In the genomic region with DNA sequence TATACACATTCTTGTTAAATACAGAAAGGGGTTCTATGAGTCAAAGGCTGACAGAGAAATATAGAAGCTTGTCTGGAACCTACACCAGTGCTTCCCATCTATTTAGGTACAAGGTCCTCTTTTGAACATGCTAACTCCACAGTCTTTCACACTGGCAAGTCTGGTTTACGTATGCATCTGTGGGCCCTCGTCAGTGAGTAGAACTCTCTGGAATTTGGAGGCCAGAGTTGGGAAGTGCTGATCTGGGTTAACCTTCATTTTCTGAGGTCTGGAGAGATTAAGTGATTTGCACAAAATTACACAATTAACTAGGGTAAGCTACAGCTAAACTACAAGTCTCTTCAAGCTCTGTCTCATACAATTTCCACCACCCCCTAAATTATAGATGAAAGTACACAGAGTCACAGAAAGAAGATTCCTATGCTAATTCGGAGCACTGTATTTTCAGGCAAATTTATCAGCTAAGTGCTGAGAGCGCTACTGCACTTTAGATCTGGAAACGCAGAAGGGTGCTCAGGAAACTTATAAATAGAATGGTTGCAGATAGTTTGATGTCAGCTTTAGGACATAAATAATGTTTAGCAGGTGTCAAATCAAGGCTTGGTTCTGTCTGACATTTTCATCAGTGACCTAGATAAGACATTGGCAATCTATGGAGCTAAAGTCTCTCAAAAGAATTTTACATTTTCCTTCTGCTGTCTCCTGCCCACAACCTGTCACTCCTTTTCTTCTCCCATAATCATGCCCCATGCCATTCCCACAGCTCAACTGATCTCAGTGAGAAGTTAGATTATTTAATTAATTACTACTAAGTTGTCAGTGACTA, we compare ENCODE assay signal across 1 cellular context.
TF ChIP-seq lines count a peak whose summit lies in the region.

No MANE protein-coding gene starts in this region.

TF ChIP-seq in IMR-90, 13 proteins besides CTCF, POLR2A, EP300 and RAD21 (continued from another document):
- TF ChIP-seq, protein P1, sequence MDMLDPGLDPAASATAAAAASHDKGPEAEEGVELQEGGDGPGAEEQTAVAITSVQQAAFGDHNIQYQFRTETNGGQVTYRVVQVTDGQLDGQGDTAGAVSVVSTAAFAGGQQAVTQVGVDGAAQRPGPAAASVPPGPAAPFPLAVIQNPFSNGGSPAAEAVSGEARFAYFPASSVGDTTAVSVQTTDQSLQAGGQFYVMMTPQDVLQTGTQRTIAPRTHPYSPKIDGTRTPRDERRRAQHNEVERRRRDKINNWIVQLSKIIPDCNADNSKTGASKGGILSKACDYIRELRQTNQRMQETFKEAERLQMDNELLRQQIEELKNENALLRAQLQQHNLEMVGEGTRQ (IDR thresholded peaks at IDR 0.05; ENCODE audit: low read depth, low read length), result no peak
- TF ChIP-seq RCOR1 (IDR thresholded peaks at IDR 0.05; ENCODE audit: insufficient replicate concordance, low read length) (no peak), SMC3 (IDR thresholded peaks at IDR 0.05; ENCODE audit: low read depth, low read length) (no peak), BHLHE40 (IDR thresholded peaks at IDR 0.05; ENCODE audit: low read depth, low read length) (no peak), NFE2L2 (IDR thresholded peaks at IDR 0.05; ENCODE audit: low read depth, low read length) (no peak), MAZ (IDR thresholded peaks at IDR 0.05; ENCODE audit: borderline replicate concordance, low read depth, low read length) (no peak), CEBPB (IDR thresholded peaks at IDR 0.05; ENCODE audit: low read depth, low read length) (no peak), MXI1 (IDR thresholded peaks at IDR 0.05; ENCODE audit: borderline replicate concordance, low read depth, low read length) (no peak), FOS (IDR thresholded peaks at IDR 0.05; ENCODE audit: low read depth, low read length) (no peak)
